ENCODE assay signal across 19 cellular contexts in the genomic region with DNA sequence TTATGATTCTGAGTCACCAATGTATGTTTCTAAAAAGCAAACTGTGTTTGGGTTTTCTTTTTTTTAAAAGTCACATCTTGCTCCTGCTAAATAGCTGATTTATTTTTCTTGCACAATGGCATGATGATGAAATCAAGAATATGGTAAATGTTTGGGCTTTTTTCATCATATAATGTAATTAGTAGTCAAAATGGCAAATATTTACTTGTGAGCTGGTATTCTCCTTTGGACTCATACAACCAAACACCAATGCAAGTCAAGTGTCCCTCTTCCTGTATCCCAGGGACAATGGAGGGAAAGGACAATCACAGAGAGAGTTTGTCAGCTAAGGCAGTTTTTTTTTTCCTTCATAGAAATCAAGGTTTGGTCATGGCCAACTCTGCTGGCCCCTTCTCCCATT.
"Had no signal": no experiment of that assay in that cellular context is flagged by ENCODE, and none has a peak within 500 bp of the region (broad histone marks: within the 10 kb centered on the region; RNA-seq: fewer than 3 reads in every experiment).

No MANE protein-coding gene starts in this region.

- H3K27ac ChIP-seq: cardiac muscle cell, dorsolateral prefrontal cortex, lower lobe of right lung, prostate gland, testis, upper lobe of left lung, WERI-Rb-1 had no signal

- H3K9me3 ChIP-seq: lower lobe of right lung, prostate gland, testis, upper lobe of left lung had no signal

- H3K4me3 ChIP-seq: cardiac muscle cell, dorsolateral prefrontal cortex, lower lobe of right lung, prostate gland, testis, upper lobe of left lung had no signal

- H3K27me3 ChIP-seq: cardiac muscle cell, dorsolateral prefrontal cortex, testis, upper lobe of left lung had no signal

- H3K36me3 ChIP-seq: cardiac muscle cell, lower lobe of right lung, prostate gland, upper lobe of left lung, WERI-Rb-1 had no signal

- DNase-seq: activated CD4-positive, alpha-beta memory T cell treated with anti-CD3 and anti-CD28 coated beads for 36 hours; activated CD4-positive, alpha-beta T cell treated with anti-CD3 and anti-CD28 coated beads for 36 hours; activated CD8-positive, alpha-beta memory T cell treated with anti-CD3 and anti-CD28 coated beads, Interleukin-2, amount 10 ng/mL, durations not matched to agents 7 days and 5 days; activated naive CD4-positive, alpha-beta T cell treated with anti-CD3 and anti-CD28 coated beads, Interleukin-2, amount 10 ng/mL, durations not matched to agents 7 days and 5 days; activated T-cell treated with anti-CD3 and anti-CD28 coated beads, Interleukin-2, amount 50 U/mL, for 1 hour; dorsolateral prefrontal cortex; endodermal cell; erythroblast; foreskin melanocyte; immature natural killer cell; lower lobe of right lung; midbrain; right cardiac atrium; stimulated activated naive CD8-positive, alpha-beta T cell treated with anti-CD3 and anti-CD28 coated beads, Interleukin-15, amount 100 ng/mL, for 72 hours; testis; upper lobe of left lung; WERI-Rb-1 had no signal

- ATAC-seq: activated CD4-positive, alpha-beta T cell treated with anti-CD3 and anti-CD28 coated beads for 36 hours; activated CD8-positive, alpha-beta memory T cell treated with anti-CD3 and anti-CD28 coated beads, Interleukin-2, amount 10 ng/mL, durations not matched to agents 7 days and 5 days; lower lobe of right lung; right cardiac atrium; stimulated activated naive CD8-positive, alpha-beta T cell treated with anti-CD3 and anti-CD28 coated beads, Interleukin-15, amount 100 ng/mL, for 72 hours had no signal

- H3K4me1 ChIP-seq: lower lobe of right lung, prostate gland, testis, upper lobe of left lung had no signal
